25 cellular contexts compared by ENCODE assay signal in the genomic region with DNA sequence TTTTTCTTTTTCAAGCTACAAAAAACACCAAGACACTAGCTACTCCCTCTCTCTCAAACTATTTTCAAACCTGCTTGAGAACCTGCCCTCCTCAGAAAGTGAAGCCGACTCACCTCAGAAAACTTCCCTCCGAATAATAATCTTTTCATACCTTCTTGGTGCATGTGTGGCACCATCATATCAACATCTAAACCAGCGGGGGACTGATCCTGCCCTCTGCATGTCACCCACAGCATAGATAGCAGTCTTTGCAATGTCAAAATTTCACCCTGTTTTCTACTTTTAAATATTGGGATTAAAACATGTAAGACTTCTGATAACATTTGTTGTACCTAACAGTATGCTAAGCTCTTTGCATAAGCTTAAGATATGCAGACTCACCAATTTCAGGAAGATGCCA.
"Had no signal": no experiment of that assay in that cellular context is flagged by ENCODE, and none has a peak within 500 bp of the region (broad histone marks: within the 10 kb centered on the region; RNA-seq: fewer than 3 reads in every experiment).

No MANE protein-coding gene starts in this region.

- H3K4me3 ChIP-seq: lower lobe of right lung, skin epidermis, tibial nerve, uterus had no signal

- H3K27ac Mint-ChIP-seq: activated CD4-positive, alpha-beta T cell treated with anti-CD3 and anti-CD28 coated beads, Interleukin-2, amount 10 ng/mL, durations not matched to agents 24 days and 14 days; activated CD8-positive, alpha-beta T cell treated with anti-CD3 and anti-CD28 coated beads, Interleukin-2, amount 10 ng/mL, durations not matched to agents 7 days and 5 days; activated naive CD4-positive, alpha-beta T cell treated with anti-CD3 and anti-CD28 coated beads for 36 hours; activated T-cell treated with anti-CD3 and anti-CD28 coated beads, Interleukin-2, amount 50 U/mL, for 24 hours; activated T-helper 2 cell treated with anti-CD3 and anti-CD28 coated beads, Interferon-gamma antibody, Interleukin-2, Interleukin-4, amounts not matched to agents 10 μg/mL and 5 μg/mL and 100 μg/mL, durations not matched to agents 14 hours and 24 hours and 36 hours; mesothelial cell of epicardium; nephron; progenitor cell of endocrine pancreas; stimulated activated naive CD8-positive, alpha-beta T cell treated with anti-CD3 and anti-CD28 coated beads, Interleukin-15, Interleukin-2, amounts not matched to agents 100 ng/mL and 50 ng/mL, for 24 hours; T-helper 2 cell treated with Interferon-gamma antibody and Interleukin-4, amounts not matched to agents 5 μg/mL and 100 μg/mL, for 36 hours had no signal

- H3K9me3 ChIP-seq: lower lobe of right lung, uterus had no signal

- FAIRE-seq: colon, keratinocyte had no signal

- H3K27me3 Mint-ChIP-seq: activated CD4-positive, alpha-beta T cell treated with anti-CD3 and anti-CD28 coated beads, Interleukin-2, amount 10 ng/mL, durations not matched to agents 24 days and 14 days; activated T-cell treated with anti-CD3 and anti-CD28 coated beads, Interleukin-2, amount 50 U/mL, for 24 hours; progenitor cell of endocrine pancreas; stimulated activated naive CD8-positive, alpha-beta T cell treated with anti-CD3 and anti-CD28 coated beads, Interleukin-15, Interleukin-2, amounts not matched to agents 100 ng/mL and 50 ng/mL, for 24 hours had no signal

- H3K4me1 Mint-ChIP-seq: activated CD4-positive, alpha-beta T cell treated with anti-CD3 and anti-CD28 coated beads, Interleukin-2, amount 10 ng/mL, durations not matched to agents 24 days and 14 days; mesothelial cell of epicardium; nephron had no signal

- H3K4me3 Mint-ChIP-seq: activated CD4-positive, alpha-beta T cell treated with anti-CD3 and anti-CD28 coated beads, Interleukin-2, amount 10 ng/mL, durations not matched to agents 24 days and 14 days; activated CD8-positive, alpha-beta T cell treated with anti-CD3 and anti-CD28 coated beads, Interleukin-2, amount 10 ng/mL, durations not matched to agents 7 days and 5 days; activated naive CD4-positive, alpha-beta T cell treated with anti-CD3 and anti-CD28 coated beads for 36 hours; activated T-cell treated with anti-CD3 and anti-CD28 coated beads, Interleukin-2, amount 50 U/mL, for 24 hours; mesothelial cell of epicardium; nephron; stimulated activated naive CD8-positive, alpha-beta T cell treated with anti-CD3 and anti-CD28 coated beads, Interleukin-15, Interleukin-2, amounts not matched to agents 100 ng/mL and 50 ng/mL, for 24 hours; T-helper 2 cell treated with Interferon-gamma antibody and Interleukin-4, amounts not matched to agents 5 μg/mL and 100 μg/mL, for 36 hours had no signal

- H3K36me3 ChIP-seq: brain microvascular endothelial cell, lower lobe of right lung, tibial nerve, uterus had no signal

- H3K27me3 ChIP-seq: brain microvascular endothelial cell, tibial nerve, uterus had no signal

- H3K36me3 Mint-ChIP-seq: mesothelial cell of epicardium had no signal

- DNase-seq: activated CD4-positive, alpha-beta T cell treated with anti-CD3 and anti-CD28 coated beads, Interleukin-2, amount 10 ng/mL, durations not matched to agents 24 days and 14 days; activated CD8-positive, alpha-beta T cell treated with anti-CD3 and anti-CD28 coated beads, Interleukin-2, amount 10 ng/mL, durations not matched to agents 7 days and 5 days; activated naive CD4-positive, alpha-beta T cell treated with anti-CD3 and anti-CD28 coated beads for 36 hours; activated T-cell treated with anti-CD3 and anti-CD28 coated beads, Interleukin-2, amount 50 U/mL, for 24 hours; anterior cingulate cortex; brain microvascular endothelial cell; central memory CD4-positive, alpha-beta T cell; erythroblast; foreskin melanocyte; glutamatergic neuron; hippocampal formation; lower lobe of right lung; stimulated activated CD4-positive, alpha-beta T cell treated with anti-CD3 and anti-CD28 coated beads, Interleukin-15, amount 100 ng/mL, for 24 hours; stimulated activated CD4-positive, alpha-beta T cell treated with anti-CD3 and anti-CD28 coated beads, Interleukin-2, amount 100 ng/mL, for 48 hours; uterus had no signal

- H3K4me1 ChIP-seq: lower lobe of right lung, tibial nerve, uterus had no signal

- H3K9me3 Mint-ChIP-seq: nephron had no signal

- ATAC-seq: activated CD8-positive, alpha-beta T cell treated with anti-CD3 and anti-CD28 coated beads, Interleukin-2, amount 10 ng/mL, durations not matched to agents 7 days and 5 days; lower lobe of right lung had no signal

- H3K27ac ChIP-seq: brain microvascular endothelial cell, lower lobe of right lung, skin epidermis, tibial nerve, uterus had no signal
